ENCODE assay signal across 8 cellular contexts in the genomic region with DNA sequence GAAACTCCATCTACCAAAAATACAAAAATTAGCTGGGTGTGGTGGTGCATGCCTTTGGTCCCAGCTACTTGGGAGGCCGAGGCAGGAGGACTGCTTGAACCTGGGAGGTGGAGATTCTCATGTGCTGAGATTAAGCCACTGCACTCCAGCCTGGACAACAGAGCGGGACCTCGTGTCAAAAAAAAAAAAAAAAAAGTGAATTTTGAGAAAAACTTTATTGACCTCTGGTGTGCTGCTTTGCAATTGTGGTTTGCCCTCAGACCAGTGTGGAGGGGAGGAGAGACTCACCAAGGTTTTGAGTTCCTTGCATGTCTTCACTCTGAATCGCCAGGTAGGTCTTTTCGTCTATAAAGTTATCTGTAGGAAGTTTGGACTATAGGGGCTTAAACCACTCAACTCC.
"Had no signal": no experiment of that assay in that cellular context is flagged by ENCODE, and none has a peak within 500 bp of the region (broad histone marks: within the 10 kb centered on the region; RNA-seq: fewer than 3 reads in every experiment).

No MANE protein-coding gene starts in this region.

- DNase-seq: GDM1, GF-D8 had no signal

- FAIRE-seq: G401.6, GM12878, GM12891, GM12892, GM18507, GM19239 had no signal

- ATAC-seq: GM12878 had no signal

- H3K4me3 ChIP-seq: GM12878 had no signal
